ENCODE assay signal across 17 cellular contexts in genomic region chr7:133641436-133641835, GRCh38.
A peak's percentile ranks its signal among the peaks of the same experiment; 100 is the strongest.
DNase-seq lines count a peak whose midpoint lies in the region; ATAC-seq, FAIRE-seq and TF ChIP-seq lines count a peak whose summit lies in the region.
"Had no signal": no experiment of that assay in that cellular context is flagged by ENCODE, and none has a peak within 500 bp of the region (broad histone marks: within the 10 kb centered on the region; RNA-seq: fewer than 3 reads in every experiment).

No MANE protein-coding gene starts in this region.

- no peaks in the 10 kb centered on the region for H3K36me3 ChIP-seq in mammary epithelial cell (ENCODE audit: insufficient read depth, low read length)
- no peaks in the 10 kb centered on the region for H3K36me3 ChIP-seq in Loucy (ENCODE audit: insufficient read depth, low read length)
- no peaks in the 10 kb centered on the region; a peak in 1 of 8 replicates for H3K36me3 ChIP-seq in H1 (ENCODE audit: control insufficient read depth in 2 of 4, insufficient read depth in 4 of 4, low read length in 3 of 4)
- H3K36me3 ChIP-seq in naive thymus-derived CD4-positive, alpha-beta T cell (ENCODE audit: control insufficient read depth in 2 of 3, insufficient read depth in 3 of 3, low read length in 3 of 3): peaks cover 0 to 4% (median 0%) of the 10 kb centered on the region in 3 experiments

- H4K5ac ChIP-seq in H1 (ENCODE audit: insufficient read length, low read depth, low read length): no peak overlapping the region

- H3K27ac ChIP-seq in mammary epithelial cell (ENCODE audit: insufficient read depth, low read depth, low read length) (no peak overlapping the region), H1 (ENCODE audit: low read depth, low read length) (no peak overlapping the region)
- no peak overlapping the region for H3K27ac ChIP-seq in naive thymus-derived CD4-positive, alpha-beta T cell (ENCODE audit: low read depth, low read length)
- H3K27ac ChIP-seq: GM23248 had no signal

- H3K9me3 ChIP-seq in mammary epithelial cell (replicated peaks; ENCODE audit: insufficient read depth, low read length): no peaks in the 10 kb centered on the region
- no peaks in the 10 kb centered on the region for H3K9me3 ChIP-seq in Loucy (ENCODE audit: insufficient read depth, low read depth, low read length)
- no peaks in the 10 kb centered on the region; a peak in 1 of 4 replicates for H3K9me3 ChIP-seq in H1 (ENCODE audit: insufficient read depth in 2 of 2, low read depth in 1 of 2, low read length in 1 of 2)
- no peaks in the 10 kb centered on the region for H3K9me3 ChIP-seq in naive thymus-derived CD4-positive, alpha-beta T cell (ENCODE audit: control insufficient read depth in 2 of 3, low read length in 3 of 3)

- H3K9ac ChIP-seq in mammary epithelial cell (ENCODE audit: insufficient read depth, low read length) (no peak overlapping the region), Loucy (ENCODE audit: low read depth, low read length, poor library complexity, severe bottlenecking) (no peak overlapping the region), H1 (replicated peaks in 1 of 4; ENCODE audit: extremely low read depth in 1 of 4, low read depth in 3 of 4, low read length in 3 of 4) (no peak overlapping the region)
- H3K9ac ChIP-seq: GM23248 had no signal

- H3K27me3 Mint-ChIP-seq in naive thymus-derived CD4-positive, alpha-beta T cell: no peaks in the 10 kb centered on the region
- H3K27me3 Mint-ChIP-seq: CD4-positive, CD25-positive, alpha-beta regulatory T cell had no signal

- H2BK12ac ChIP-seq in H1 (ENCODE audit: low read depth, low read length): no peak overlapping the region

- H3K4me2 ChIP-seq in mammary epithelial cell (ENCODE audit: insufficient read depth, low read depth, low read length): no peak overlapping the region
- no peak overlapping the region for H3K4me2 ChIP-seq in Loucy (ENCODE audit: low read depth, low read length, poor library complexity, severe bottlenecking)
- no peak overlapping the region for H3K4me2 ChIP-seq in H1 (ENCODE audit: insufficient read depth in 1 of 2, low read depth in 2 of 2, low read length in 2 of 2)

- no peak overlapping the region for H4K91ac ChIP-seq in H1 (replicated peaks; ENCODE audit: insufficient read length, low read length)

- no peak overlapping the region for H3K27ac Mint-ChIP-seq in naive thymus-derived CD4-positive, alpha-beta T cell
- H3K27ac Mint-ChIP-seq: CD4-positive, CD25-positive, alpha-beta regulatory T cell; HFFc6 had no signal

- FAIRE-seq in H1 (lab: Jason Lieb, UNC): no peak
- FAIRE-seq: GM19239 had no signal

- no TSS peak for BruUV-seq in mammary epithelial cell (replicated peaks; lab: Mats Ljungman, UMichigan)

- no peak overlapping the region for H4K8ac ChIP-seq in H1 (ENCODE audit: extremely low read depth, insufficient read depth, low read length)

- no peak overlapping the region for H3K14ac ChIP-seq in H1 (ENCODE audit: insufficient read length)

- TF ChIP-seq EP300 in H1 (IDR thresholded peaks at IDR 0.05; ENCODE audit: borderline replicate concordance in 1 of 2, low read depth in 2 of 2, low read length in 2 of 2): no peak

- H2BK120ac ChIP-seq in H1 (replicated peaks; ENCODE audit: low read depth, low read length): no peak overlapping the region

- peak; percentile 7 to 41 for DNase-seq in T47D (ENCODE audit: low read depth in 1 of 2, low spot score in 1 of 2)
- DNase-seq in mammary epithelial cell: no peak
- no peak for DNase-seq in H1 (ENCODE audit: low read depth in 1 of 2, low spot score in 2 of 2)
- no peak for DNase-seq in naive thymus-derived CD4-positive, alpha-beta T cell
- no peak for DNase-seq in RKO (ENCODE audit: low spot score)
- DNase-seq: DMS79 treated with DMSO at 0.1 percent for 48 hours; GDM1; GM23248; HFFc6; NCI-H1436 treated with DMSO at 0.1 percent for 48 hours; NCI-H2081; NCI-H2227 treated with DMSO at 0.1 percent for 48 hours; NK-92 treated with Interleukin-12 subunit alpha and Interleukin-12 subunit beta, amount 100 ng/mL, for 24 hours had no signal

- H3K18ac ChIP-seq in H1 (ENCODE audit: extremely low read depth, low read length): no peak overlapping the region

- H2BK15ac ChIP-seq in H1 (ENCODE audit: low read length): no peak overlapping the region

- dilution Hi-C loops in mammary epithelial cell (cut with HindIII; ENCODE audit: low sequenced_read_pairs): no loop called here

- CTCF ChIA-PET in mammary epithelial cell (lab: Charles Lee; ENCODE audit: low non-redundant PET) (no interaction called here), H1 (lab: Charles Lee; ENCODE audit: partially characterized antibody) (interaction anchor here (0.6 to 1.0 kb wide), 4 partner anchors 9 to 401 kb away, joined by 3 read pairs; no protein-coding TSS in a partner anchor)
- CTCF ChIA-PET in naive thymus-derived CD4-positive, alpha-beta T cell (lab: Charles Lee): no interaction called here

- no peak overlapping the region for H2BK20ac ChIP-seq in H1 (ENCODE audit: low read length)

- peaks cover 0 to 7% (median 0%) of the 10 kb centered on the region in 7 donors for H3K4me1 Mint-ChIP-seq in naive thymus-derived CD4-positive, alpha-beta T cell

- POLR2A ChIA-PET in H1 (lab: Charles Lee; ENCODE audit: partially characterized antibody): no interaction called here
- POLR2A ChIA-PET in naive thymus-derived CD4-positive, alpha-beta T cell (lab: Charles Lee): no interaction called here

- no peak for TF ChIP-seq POLR2A in H1 (IDR thresholded peaks at IDR 0.05; ENCODE audit: control extremely low read depth in 1 of 2, low read depth in 2 of 2, low read length in 2 of 2)

- H3K79me1 ChIP-seq in H1 (ENCODE audit: low read depth, low read length): no peaks in the 10 kb centered on the region

- H3K4ac ChIP-seq in H1 (replicated peaks; ENCODE audit: insufficient read length, low read depth, low read length): no peak overlapping the region

- no peaks in the 10 kb centered on the region for H3K9me2 ChIP-seq in Loucy (replicated peaks; ENCODE audit: low read depth, low read length)

- H3K56ac ChIP-seq in H1 (replicated peaks; ENCODE audit: insufficient read length, low read depth, low read length): no peak overlapping the region

- H3K79me2 ChIP-seq in mammary epithelial cell (ENCODE audit: insufficient read depth, low read length) (no peaks in the 10 kb centered on the region), Loucy (ENCODE audit: insufficient read depth, low read length) (no peaks in the 10 kb centered on the region), H1 (ENCODE audit: control insufficient read depth in 1 of 2, insufficient read depth in 2 of 2, low read length in 2 of 2) (no peaks in the 10 kb centered on the region)

- H3K9me3 Mint-ChIP-seq in naive thymus-derived CD4-positive, alpha-beta T cell: peaks cover 0 to 9% (median 0%) of the 10 kb centered on the region in 11 donors
- H3K9me3 Mint-ChIP-seq: HFFc6 had no signal

- H2AFZ ChIP-seq in mammary epithelial cell (ENCODE audit: low read depth, low read length) (no peak overlapping the region), Loucy (ENCODE audit: low read length) (no peak overlapping the region), H1 (ENCODE audit: low read length) (no peak overlapping the region)
- H2AFZ ChIP-seq: GM23248 had no signal

- in situ Hi-C loops in T47D (cut with HindIII; ENCODE audit: low pct_unique_long_range_greater_than_20kb, low sequenced_read_pairs): no loop called here
- in situ Hi-C loops in mammary epithelial cell (cut with MboI; ENCODE audit: low sequenced_read_pairs in 2 of 2): no loop called here

- H3K23ac ChIP-seq in H1 (ENCODE audit: insufficient read length): no peak overlapping the region

- intact Hi-C loops in mammary epithelial cell (cut with micrococcal nuclease): no loop called here
- intact Hi-C loops in naive thymus-derived CD4-positive, alpha-beta T cell (cut with micrococcal nuclease): no loop called here

- TF ChIP-seq CTCF in mammary epithelial cell (conservative IDR thresholded peaks at IDR 0.05 in 1 of 2, IDR thresholded peaks at IDR 0.05 in 1 of 2; ENCODE audit: extremely low read depth in 1 of 2, insufficient read depth in 1 of 2, low read depth in 1 of 2, low read length in 2 of 2) (peak in 1 of 2 donors; percentile 24), Loucy (conservative IDR thresholded peaks at IDR 0.05; ENCODE audit: low read length) (peak; percentile 57), H1 (IDR thresholded peaks at IDR 0.05; ENCODE audit: control extremely low read depth in 1 of 3, insufficient read depth in 1 of 3, low read depth in 1 of 3, low read length in 3 of 3) (peak in 1 of 3 experiments; percentile 10; a peak in 1 of 4 replicates)

- no peak overlapping the region for H3K4me3 Mint-ChIP-seq in naive thymus-derived CD4-positive, alpha-beta T cell
- H3K4me3 Mint-ChIP-seq: CD4-positive, CD25-positive, alpha-beta regulatory T cell; HFFc6 had no signal

- no peak overlapping the region for H2AK5ac ChIP-seq in H1 (ENCODE audit: low read depth, low read length)

- H3F3A ChIP-seq in Loucy (ENCODE audit: low read depth): no peaks in the 10 kb centered on the region; the same call in 1 of the 2 replicates

- H3K36me3 Mint-ChIP-seq in naive thymus-derived CD4-positive, alpha-beta T cell: peaks cover 0 to 40% (median 11%) of the 10 kb centered on the region in 5 donors

- H3K27me3 ChIP-seq in mammary epithelial cell (ENCODE audit: insufficient read depth, low read length) (no peaks in the 10 kb centered on the region), Loucy (ENCODE audit: insufficient read depth, low read length, poor library complexity, severe bottlenecking) (no peaks in the 10 kb centered on the region), H1 (replicated peaks in 1 of 4; ENCODE audit: control insufficient read depth in 3 of 4, extremely low read depth in 1 of 4, insufficient read depth in 3 of 4, low read length in 3 of 4) (no peaks in the 10 kb centered on the region)
- H3K27me3 ChIP-seq in naive thymus-derived CD4-positive, alpha-beta T cell (ENCODE audit: control insufficient read depth in 2 of 2, insufficient read depth in 2 of 2, low read length in 2 of 2): no peaks in the 10 kb centered on the region

- no peaks in the 10 kb centered on the region for H4K20me1 ChIP-seq in mammary epithelial cell (ENCODE audit: insufficient read depth, low read length)
- H4K20me1 ChIP-seq in Loucy (ENCODE audit: insufficient read depth, low read length, poor library complexity, severe bottlenecking): no peaks in the 10 kb centered on the region
- H4K20me1 ChIP-seq in H1 (replicated peaks in 1 of 2; ENCODE audit: control insufficient read depth in 1 of 2, insufficient read depth in 2 of 2, low read length in 2 of 2): no peaks in the 10 kb centered on the region

- H3K23me2 ChIP-seq in H1 (ENCODE audit: low read depth, low read length): no peaks in the 10 kb centered on the region

- ATAC-seq in naive thymus-derived CD4-positive, alpha-beta T cell: no peak
- ATAC-seq in GM21360 (IDR thresholded peaks at IDR 0.05; ENCODE audit: unreplicated experiment): no peak

- WGBS in mammary epithelial cell (ENCODE audit: low coverage, missing lambda C conversion rate): 89% methylated on average over 2 of the region's 2 CpGs
- WGBS in H1 (ENCODE audit: extremely low coverage in 1 of 2, insufficient coverage in 1 of 2, insufficient read length in 1 of 2, insufficient replicate concordance in 2 of 2, low coverage in 1 of 2, low lambda C conversion rate in 2 of 2, missing lambda C conversion rate in 1 of 2), 2 experiments: 97% methylated on average over 2 of the region's 2 CpGs; no CpG with 5 or more reads in 1 of the 2 experiments

- H3K4me1 ChIP-seq in mammary epithelial cell (ENCODE audit: insufficient read depth, low read length) (no peaks in the 10 kb centered on the region), Loucy (ENCODE audit: insufficient read depth, low read length, poor library complexity, severe bottlenecking) (peaks cover 9% of the 10 kb centered on the region), H1 (replicated peaks in 1 of 4; ENCODE audit: control insufficient read depth in 3 of 4, insufficient read depth in 4 of 4, low read length in 3 of 4) (no peaks in the 10 kb centered on the region)
- H3K4me1 ChIP-seq in naive thymus-derived CD4-positive, alpha-beta T cell (ENCODE audit: control insufficient read depth in 2 of 2, insufficient read depth in 2 of 2, low read length in 2 of 2): no peaks in the 10 kb centered on the region

- no peak overlapping the region for H3K4me3 ChIP-seq in mammary epithelial cell (replicated peaks in 1 of 3; ENCODE audit: insufficient read depth in 1 of 3, low read depth in 2 of 3, low read length in 3 of 3)
- no peak overlapping the region for H3K4me3 ChIP-seq in Loucy (ENCODE audit: low read length, poor library complexity, severe bottlenecking)
- no peak overlapping the region for H3K4me3 ChIP-seq in H1 (ENCODE audit: extremely low read depth in 1 of 4, insufficient read depth in 2 of 4, low read depth in 3 of 4, low read length in 4 of 4)
- no peak overlapping the region for H3K4me3 ChIP-seq in naive thymus-derived CD4-positive, alpha-beta T cell (ENCODE audit: low read length)
- H3K4me3 ChIP-seq: GM23248 had no signal

- no peak overlapping the region for H2BK5ac ChIP-seq in H1 (ENCODE audit: low read depth, low read length)

- peak; percentile 33 to 34; a peak in 2 of 4 replicates for TF ChIP-seq RAD21 in H1 (IDR thresholded peaks at IDR 0.05 in 1 of 2, conservative IDR thresholded peaks at IDR 0.05 in 1 of 2; ENCODE audit: low read depth in 2 of 2, low read length in 2 of 2)

Comparison
In these comparisons a context has a peak if more than half of its experiments do, and no peak if none do; other contexts are left out.
1. DNase-seq: peak in T47D (2 of 2); none in mammary epithelial cell (single experiment), H1 (0 of 2), naive thymus-derived CD4-positive, alpha-beta T cell (0 of 9) and RKO (single experiment).